ENCODE assay signal across 17 cellular contexts in genomic region chr19:45473366-45474190, GRCh38. TPM values are rescaled to one million over a fixed set of nuclear protein-coding genes. Genes with fewer than 3 reads are reported as not detected.
DNase-seq lines count a peak whose midpoint lies in the region; ATAC-seq lines count a peak whose summit lies in the region.
"Had no signal": no experiment of that assay in that cellular context is flagged by ENCODE, and none has a peak within 500 bp of the region (broad histone marks: within the 10 kb centered on the region; RNA-seq: fewer than 3 reads in every experiment).

No MANE protein-coding gene starts in this region.

- peak overlapping the region; percentile 19 for H2BK5ac ChIP-seq in neuronal stem cell (ENCODE audit: low read length)

- H4K8ac ChIP-seq in neuronal stem cell (ENCODE audit: low read depth, low read length) = no peak overlapping the region

- peaks cover 39% of the 10 kb centered on the region for H3K4me1 Mint-ChIP-seq in activated CD4-positive, alpha-beta T cell treated with anti-CD3 and anti-CD28 coated beads, Interleukin-2, amount 10 ng/mL, durations not matched to agents 24 days and 14 days
- H3K4me1 Mint-ChIP-seq in IgD-negative memory B cell = peaks cover 20 to 26% (median 25%) of the 10 kb centered on the region in 3 donors
- peaks cover 53 to 70% of the 10 kb centered on the region in 2 donors for H3K4me1 Mint-ChIP-seq in effector memory CD8-positive, alpha-beta T cell (ENCODE audit: low read depth in 2 of 2)

- peak overlapping the region; percentile 47 for H2AK5ac ChIP-seq in neuronal stem cell (ENCODE audit: low read depth, low read length)

- peak overlapping the region; percentile 14 for H2BK15ac ChIP-seq in neuronal stem cell (ENCODE audit: low read length)

- no peak overlapping the region for H3K27ac Mint-ChIP-seq in activated CD4-positive, alpha-beta T cell treated with anti-CD3 and anti-CD28 coated beads, Interleukin-2, amount 10 ng/mL, durations not matched to agents 24 days and 14 days
- H3K27ac Mint-ChIP-seq in IgD-negative memory B cell = peak overlapping the region in 2 of 3 donors; percentile 77 to 100
- H3K27ac Mint-ChIP-seq in effector memory CD8-positive, alpha-beta T cell = peak overlapping the region; percentile 96 to 100
- H3K27ac Mint-ChIP-seq: activated T-helper 1 cell treated with anti-CD3 and anti-CD28 coated beads, Interleukin-12 subunit alpha, Interleukin-12 subunit beta, Interleukin-2, Interleukin-4 antibody, amounts not matched to agents 30 ng/mL and 10 ng/mL and 1 ng/mL, durations not matched to agents 14 hours and 24 hours and 36 hours had no signal

- no peak overlapping the region for H3K27ac ChIP-seq in neuronal stem cell (replicated peaks; ENCODE audit: low read length)

- no peak for ATAC-seq in effector memory CD8-positive, alpha-beta T cell (replicated peaks)
- ATAC-seq in GM21390 (IDR thresholded peaks at IDR 0.05; ENCODE audit: unreplicated experiment) (no peak), HG03354 (IDR thresholded peaks at IDR 0.05; ENCODE audit: poor library complexity, severe bottlenecking, unreplicated experiment) (no peak)
- ATAC-seq: left ventricle myocardium superior, Panc1 had no signal

- H3K79me1 ChIP-seq in neuronal stem cell (ENCODE audit: low read depth, low read length) = no peaks in the 10 kb centered on the region

- DNase-seq in activated CD4-positive, alpha-beta T cell treated with anti-CD3 and anti-CD28 coated beads, Interleukin-2, amount 10 ng/mL, durations not matched to agents 24 days and 14 days = peak; percentile 82
- no peak for DNase-seq in activated CD4-positive, alpha-beta T cell treated with anti-CD3 and anti-CD28 coated beads for 1 hour
- DNase-seq in effector memory CD8-positive, alpha-beta T cell = peak in 2 of 3 experiments; percentile 37 to 41
- DNase-seq in neuronal stem cell (ENCODE audit: low spot score) = no peak
- no peak for DNase-seq in stimulated activated CD4-positive, alpha-beta T cell treated with anti-CD3 and anti-CD28 coated beads, Interleukin-4, amount 100 ng/mL, for 24 hours
- DNase-seq: activated CD4-positive, alpha-beta T cell treated with anti-CD3 and anti-CD28 coated beads for 4 hours; H9; head of caudate nucleus; left ventricle myocardium superior; NCI-H187; NCI-H526; small intestine had no signal

- no peaks in the 10 kb centered on the region for H3K9me3 ChIP-seq in neuronal stem cell (replicated peaks in 1 of 2; ENCODE audit: control insufficient read depth in 2 of 2, insufficient read depth in 1 of 2, low read depth in 1 of 2, low read length in 2 of 2)

- H2BK12ac ChIP-seq in neuronal stem cell (ENCODE audit: low read length) = no peak overlapping the region

- no peaks in the 10 kb centered on the region for H3K36me3 ChIP-seq in neuronal stem cell (replicated peaks in 1 of 2; ENCODE audit: control insufficient read depth in 2 of 2, insufficient read depth in 2 of 2, low read length in 2 of 2)

- no peak overlapping the region for H3K4me3 Mint-ChIP-seq in activated CD4-positive, alpha-beta T cell treated with anti-CD3 and anti-CD28 coated beads, Interleukin-2, amount 10 ng/mL, durations not matched to agents 24 days and 14 days
- H3K4me3 Mint-ChIP-seq in IgD-negative memory B cell = peak overlapping the region in 2 of 4 donors; percentile 64 to 99
- H3K4me3 Mint-ChIP-seq in effector memory CD8-positive, alpha-beta T cell = peak overlapping the region; percentile 94 to 98

- H3K4ac ChIP-seq in neuronal stem cell (ENCODE audit: low read length) = no peak overlapping the region

- H3K14ac ChIP-seq in neuronal stem cell (ENCODE audit: low read length) = no peak overlapping the region

- H3K4me2 ChIP-seq in neuronal stem cell (ENCODE audit: insufficient read depth, low read length, poor library complexity, severe bottlenecking) = peak overlapping the region; percentile 3

- no peak overlapping the region for H2AFZ ChIP-seq in neuronal stem cell (ENCODE audit: low read length)

- H3K4me3 ChIP-seq in neuronal stem cell (ENCODE audit: low read length in 2 of 2) = no peak overlapping the region

- H3K9ac ChIP-seq in neuronal stem cell (ENCODE audit: low read depth, low read length, poor library complexity) = peak overlapping the region; percentile 54

- H3K18ac ChIP-seq in neuronal stem cell (ENCODE audit: low read length) = no peak overlapping the region

- H3K27me3 ChIP-seq in neuronal stem cell (ENCODE audit: control insufficient read depth in 3 of 3, insufficient read depth in 3 of 3, low read depth in 1 of 3, low read length in 3 of 3) = peaks cover 0 to 35% (median 0%) of the 10 kb centered on the region in 3 experiments

- H3K9me3 Mint-ChIP-seq in activated CD4-positive, alpha-beta T cell treated with anti-CD3 and anti-CD28 coated beads, Interleukin-2, amount 10 ng/mL, durations not matched to agents 24 days and 14 days = no peaks in the 10 kb centered on the region
- peaks cover 0 to 2% (median 0%) of the 10 kb centered on the region in 3 donors for H3K9me3 Mint-ChIP-seq in IgD-negative memory B cell
- no peaks in the 10 kb centered on the region for H3K9me3 Mint-ChIP-seq in effector memory CD8-positive, alpha-beta T cell
- H3K9me3 Mint-ChIP-seq: activated T-helper 1 cell treated with anti-CD3 and anti-CD28 coated beads, Interleukin-12 subunit alpha, Interleukin-12 subunit beta, Interleukin-2, Interleukin-4 antibody, amounts not matched to agents 30 ng/mL and 10 ng/mL and 1 ng/mL, durations not matched to agents 14 hours and 24 hours and 36 hours; H9 had no signal

- peaks cover 30% of the 10 kb centered on the region for H3K36me3 Mint-ChIP-seq in activated CD4-positive, alpha-beta T cell treated with anti-CD3 and anti-CD28 coated beads, Interleukin-2, amount 10 ng/mL, durations not matched to agents 24 days and 14 days (ENCODE audit: low read depth)
- peaks cover 2% of the 10 kb centered on the region for H3K36me3 Mint-ChIP-seq in IgD-negative memory B cell
- peaks cover 100% of the 10 kb centered on the region for H3K36me3 Mint-ChIP-seq in effector memory CD8-positive, alpha-beta T cell (ENCODE audit: insufficient read depth)

- H2BK120ac ChIP-seq in neuronal stem cell (ENCODE audit: low read depth, low read length) = peak overlapping the region; percentile 39

- H3K23ac ChIP-seq in neuronal stem cell (ENCODE audit: low read depth, low read length, poor library complexity) = no peak overlapping the region

- H4K91ac ChIP-seq in neuronal stem cell (ENCODE audit: low read depth, low read length, poor library complexity) = no peak overlapping the region

- peaks cover 14 to 16% of the 10 kb centered on the region in 2 donors for H3K4me1 ChIP-seq in neuronal stem cell (ENCODE audit: control insufficient read depth in 2 of 2, insufficient read depth in 1 of 2, low read depth in 1 of 2, low read length in 2 of 2)

- intact Hi-C loops in activated CD4-positive, alpha-beta T cell treated with anti-CD3 and anti-CD28 coated beads, Interleukin-2, amount 10 ng/mL, durations not matched to agents 24 days and 14 days (cut with micrococcal nuclease) = no loop called here

- peaks cover 55% of the 10 kb centered on the region for H3K27me3 Mint-ChIP-seq in activated CD4-positive, alpha-beta T cell treated with anti-CD3 and anti-CD28 coated beads, Interleukin-2, amount 10 ng/mL, durations not matched to agents 24 days and 14 days
- H3K27me3 Mint-ChIP-seq in IgD-negative memory B cell = peaks cover 31% of the 10 kb centered on the region
- peaks cover 0 to 10% of the 10 kb centered on the region in 2 donors for H3K27me3 Mint-ChIP-seq in effector memory CD8-positive, alpha-beta T cell

- WGBS in neuronal stem cell (ENCODE audit: extremely low coverage in 2 of 2, insufficient read length in 2 of 2, insufficient replicate concordance in 1 of 2), 2 donors = no CpG with 5 or more reads among the region's 17 CpGs

RNA-seq across cellular contexts. Expression of gene FOSB, which starts 5.8 kb away (rescaled TPM):
- 11.3 TPM in 2 replicates for total RNA-seq in activated CD4-positive, alpha-beta T cell treated with anti-CD3 and anti-CD28 coated beads, Interleukin-2, amount 10 ng/mL, durations not matched to agents 24 days and 14 days
- polyA plus RNA-seq in IgD-negative memory B cell = 48.1 TPM
- polyA plus RNA-seq in neuronal stem cell (2013, experiment 1 of 2) = 8.5 TPM
- polyA plus RNA-seq in neuronal stem cell (2013, experiment 2 of 2) = 8.7 TPM

RNA-seq across cellular contexts. Expression of gene RTN2, which starts 23.3 kb away (rescaled TPM):
- total RNA-seq in activated CD4-positive, alpha-beta T cell treated with anti-CD3 and anti-CD28 coated beads, Interleukin-2, amount 10 ng/mL, durations not matched to agents 24 days and 14 days = 2.6 and 2.8 TPM in 2 replicates
- 0.71 TPM for polyA plus RNA-seq in IgD-negative memory B cell
- polyA plus RNA-seq in neuronal stem cell (2013, experiment 1 of 2) = 9.5 TPM
- polyA plus RNA-seq in neuronal stem cell (2013, experiment 2 of 2) = 10.0 TPM

RNA-seq across cellular contexts. Expression of gene PPM1N, which starts 24.7 kb away (rescaled TPM):
- 1.3 and 1.9 TPM in 2 replicates for total RNA-seq in activated CD4-positive, alpha-beta T cell treated with anti-CD3 and anti-CD28 coated beads, Interleukin-2, amount 10 ng/mL, durations not matched to agents 24 days and 14 days
- polyA plus RNA-seq in IgD-negative memory B cell = 4.0 TPM
- polyA plus RNA-seq in neuronal stem cell (2013, experiment 1 of 2) = 1.3 TPM
- polyA plus RNA-seq in neuronal stem cell (2013, experiment 2 of 2) = 1.2 TPM

RNA-seq across cellular contexts. Expression of gene VASP, which starts 33.7 kb away (rescaled TPM):
- total RNA-seq in activated CD4-positive, alpha-beta T cell treated with anti-CD3 and anti-CD28 coated beads, Interleukin-2, amount 10 ng/mL, durations not matched to agents 24 days and 14 days = 215 and 219 TPM in 2 replicates
- polyA plus RNA-seq in IgD-negative memory B cell = 111 TPM
- 61.7 TPM for polyA plus RNA-seq in neuronal stem cell (2013, experiment 1 of 2)
- 63.2 TPM for polyA plus RNA-seq in neuronal stem cell (2013, experiment 2 of 2)

RNA-seq across cellular contexts. Expression of gene ERCC1, which starts 49.9 kb away (rescaled TPM):
- 123 and 124 TPM in 2 replicates for total RNA-seq in activated CD4-positive, alpha-beta T cell treated with anti-CD3 and anti-CD28 coated beads, Interleukin-2, amount 10 ng/mL, durations not matched to agents 24 days and 14 days
- polyA plus RNA-seq in IgD-negative memory B cell = 50.2 TPM
- 90.0 TPM for polyA plus RNA-seq in neuronal stem cell (2013, experiment 1 of 2)
- polyA plus RNA-seq in neuronal stem cell (2013, experiment 2 of 2) = 87.6 TPM

Comparison
In these comparisons a context has a peak if more than half of its experiments do, and no peak if none do; other contexts are left out.
1. DNase-seq: peak in activated CD4-positive, alpha-beta T cell treated with anti-CD3 and anti-CD28 coated beads, Interleukin-2, amount 10 ng/mL, durations not matched to agents 24 days and 14 days (single experiment) and effector memory CD8-positive, alpha-beta T cell (2 of 3); none in activated CD4-positive, alpha-beta T cell treated with anti-CD3 and anti-CD28 coated beads for 1 hour (single experiment), neuronal stem cell (single experiment) and stimulated activated CD4-positive, alpha-beta T cell treated with anti-CD3 and anti-CD28 coated beads, Interleukin-4, amount 100 ng/mL, for 24 hours (single experiment).